Comparison of ENCODE assay signal across 8 cellular contexts in genomic region chr7:12299367-12299766, GRCh38.
"Had no signal": no experiment of that assay in that cellular context is flagged by ENCODE, and none has a peak within 500 bp of the region (broad histone marks: within the 10 kb centered on the region; RNA-seq: fewer than 3 reads in every experiment).

No MANE protein-coding gene starts in this region.

- H3K27ac Mint-ChIP-seq: IgD-negative memory B cell had no signal

- H3K27ac ChIP-seq: HL-60, KMS-11 had no signal

- DNase-seq: IMR-90, KBM-7, KG1 had no signal

- H3K4me3 Mint-ChIP-seq: IgD-negative memory B cell had no signal

- H3K9ac ChIP-seq: KMS-11 had no signal

- ATAC-seq: HepG2 had no signal

- FAIRE-seq: HepG2, HTR-8/SVneo had no signal

- H3K4me2 ChIP-seq: KMS-11 had no signal

- H3K36me3 Mint-ChIP-seq: IgD-negative memory B cell had no signal
